Comparison of ENCODE assay signal across 1 cellular context in the genomic region with DNA sequence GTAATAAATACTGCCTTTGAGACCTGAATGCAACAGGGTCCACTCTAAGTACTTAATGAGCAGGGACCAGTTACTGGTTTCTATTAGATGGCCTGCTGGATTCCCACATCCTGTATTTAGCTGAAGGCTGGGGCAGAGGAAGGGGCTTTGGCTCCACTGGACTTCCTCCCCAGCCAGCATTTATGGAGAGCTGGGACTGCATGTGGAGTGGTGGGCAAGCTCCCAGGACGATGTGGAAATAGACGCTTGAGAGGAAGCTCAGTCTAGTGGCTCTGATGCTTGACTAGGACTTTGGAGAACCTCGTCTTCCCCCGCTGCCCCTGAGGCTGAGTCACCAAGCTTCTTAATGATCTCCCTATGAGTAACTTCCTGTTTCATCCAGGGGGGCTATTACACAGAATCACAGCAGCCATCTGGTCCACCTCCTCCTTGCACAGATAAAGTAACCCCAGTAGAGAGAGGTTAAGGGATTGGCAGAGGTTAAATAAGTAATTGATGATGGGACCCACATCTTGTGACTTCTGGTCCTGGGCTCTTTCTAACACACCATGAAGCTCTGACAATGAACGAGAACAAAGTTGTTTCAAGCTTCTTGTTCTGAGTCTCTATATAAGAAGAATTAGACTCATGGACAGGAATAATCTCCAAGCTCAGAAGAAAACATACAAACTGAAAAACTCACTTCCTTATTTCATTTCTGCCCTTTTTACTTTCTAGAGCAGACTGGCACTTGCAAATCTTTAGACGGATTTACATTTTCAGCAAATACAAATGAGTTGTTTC.
TF ChIP-seq lines count a peak whose summit lies in the region.

No MANE protein-coding gene starts in this region.

TF ChIP-seq in K562, 482 proteins besides CTCF, POLR2A, EP300 and RAD21 (continued from another document and continues in another):
- TF ChIP-seq, protein P1, sequence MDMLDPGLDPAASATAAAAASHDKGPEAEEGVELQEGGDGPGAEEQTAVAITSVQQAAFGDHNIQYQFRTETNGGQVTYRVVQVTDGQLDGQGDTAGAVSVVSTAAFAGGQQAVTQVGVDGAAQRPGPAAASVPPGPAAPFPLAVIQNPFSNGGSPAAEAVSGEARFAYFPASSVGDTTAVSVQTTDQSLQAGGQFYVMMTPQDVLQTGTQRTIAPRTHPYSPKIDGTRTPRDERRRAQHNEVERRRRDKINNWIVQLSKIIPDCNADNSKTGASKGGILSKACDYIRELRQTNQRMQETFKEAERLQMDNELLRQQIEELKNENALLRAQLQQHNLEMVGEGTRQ (CRISPR knock-in tag; IDR thresholded peaks at IDR 0.05), result no peak
- TF ChIP-seq KHSRP (IDR thresholded peaks at IDR 0.05), result no peak
- TF ChIP-seq, protein P2, sequence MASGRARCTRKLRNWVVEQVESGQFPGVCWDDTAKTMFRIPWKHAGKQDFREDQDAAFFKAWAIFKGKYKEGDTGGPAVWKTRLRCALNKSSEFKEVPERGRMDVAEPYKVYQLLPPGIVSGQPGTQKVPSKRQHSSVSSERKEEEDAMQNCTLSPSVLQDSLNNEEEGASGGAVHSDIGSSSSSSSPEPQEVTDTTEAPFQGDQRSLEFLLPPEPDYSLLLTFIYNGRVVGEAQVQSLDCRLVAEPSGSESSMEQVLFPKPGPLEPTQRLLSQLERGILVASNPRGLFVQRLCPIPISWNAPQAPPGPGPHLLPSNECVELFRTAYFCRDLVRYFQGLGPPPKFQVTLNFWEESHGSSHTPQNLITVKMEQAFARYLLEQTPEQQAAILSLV (tag; IDR thresholded peaks at IDR 0.05), result no peak
- peak; percentile 84 for TF ChIP-seq ARID1B (IDR thresholded peaks at IDR 0.05)
- TF ChIP-seq ZNF551 (CRISPR knock-in tag; IDR thresholded peaks at IDR 0.05), result no peak
- no peak for TF ChIP-seq ELF4 (CRISPR knock-in tag; IDR thresholded peaks at IDR 0.05)
- TF ChIP-seq, protein P3, sequence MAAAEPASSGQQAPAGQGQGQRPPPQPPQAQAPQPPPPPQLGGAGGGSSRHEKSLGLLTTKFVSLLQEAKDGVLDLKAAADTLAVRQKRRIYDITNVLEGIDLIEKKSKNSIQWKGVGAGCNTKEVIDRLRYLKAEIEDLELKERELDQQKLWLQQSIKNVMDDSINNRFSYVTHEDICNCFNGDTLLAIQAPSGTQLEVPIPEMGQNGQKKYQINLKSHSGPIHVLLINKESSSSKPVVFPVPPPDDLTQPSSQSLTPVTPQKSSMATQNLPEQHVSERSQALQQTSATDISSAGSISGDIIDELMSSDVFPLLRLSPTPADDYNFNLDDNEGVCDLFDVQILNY (CRISPR knock-in tag; IDR thresholded peaks at IDR 0.05), result no peak
- TF ChIP-seq RBM22 (IDR thresholded peaks at IDR 0.05; ENCODE audit: low read depth, low read length, poor library complexity, severe bottlenecking), result no peak
- TF ChIP-seq ZBTB8A (IDR thresholded peaks at IDR 0.05; ENCODE audit: partially characterized antibody), result no peak
- TF ChIP-seq, protein P4, sequence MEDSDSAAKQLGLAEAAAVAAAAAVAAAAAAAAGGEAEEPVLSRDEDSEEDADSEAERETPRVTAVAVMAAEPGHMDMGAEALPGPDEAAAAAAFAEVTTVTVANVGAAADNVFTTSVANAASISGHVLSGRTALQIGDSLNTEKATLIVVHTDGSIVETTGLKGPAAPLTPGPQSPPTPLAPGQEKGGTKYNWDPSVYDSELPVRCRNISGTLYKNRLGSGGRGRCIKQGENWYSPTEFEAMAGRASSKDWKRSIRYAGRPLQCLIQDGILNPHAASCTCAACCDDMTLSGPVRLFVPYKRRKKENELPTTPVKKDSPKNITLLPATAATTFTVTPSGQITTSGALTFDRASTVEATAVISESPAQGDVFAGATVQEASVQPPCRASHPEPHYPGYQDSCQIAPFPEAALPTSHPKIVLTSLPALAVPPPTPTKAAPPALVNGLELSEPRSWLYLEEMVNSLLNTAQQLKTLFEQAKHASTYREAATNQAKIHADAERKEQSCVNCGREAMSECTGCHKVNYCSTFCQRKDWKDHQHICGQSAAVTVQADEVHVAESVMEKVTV (CRISPR knock-in tag; IDR thresholded peaks at IDR 0.05), result no peak
- TF ChIP-seq EWSR1 (IDR thresholded peaks at IDR 0.05; ENCODE audit: borderline replicate concordance, low read depth, partially characterized antibody), result no peak
- TF ChIP-seq, protein P5, sequence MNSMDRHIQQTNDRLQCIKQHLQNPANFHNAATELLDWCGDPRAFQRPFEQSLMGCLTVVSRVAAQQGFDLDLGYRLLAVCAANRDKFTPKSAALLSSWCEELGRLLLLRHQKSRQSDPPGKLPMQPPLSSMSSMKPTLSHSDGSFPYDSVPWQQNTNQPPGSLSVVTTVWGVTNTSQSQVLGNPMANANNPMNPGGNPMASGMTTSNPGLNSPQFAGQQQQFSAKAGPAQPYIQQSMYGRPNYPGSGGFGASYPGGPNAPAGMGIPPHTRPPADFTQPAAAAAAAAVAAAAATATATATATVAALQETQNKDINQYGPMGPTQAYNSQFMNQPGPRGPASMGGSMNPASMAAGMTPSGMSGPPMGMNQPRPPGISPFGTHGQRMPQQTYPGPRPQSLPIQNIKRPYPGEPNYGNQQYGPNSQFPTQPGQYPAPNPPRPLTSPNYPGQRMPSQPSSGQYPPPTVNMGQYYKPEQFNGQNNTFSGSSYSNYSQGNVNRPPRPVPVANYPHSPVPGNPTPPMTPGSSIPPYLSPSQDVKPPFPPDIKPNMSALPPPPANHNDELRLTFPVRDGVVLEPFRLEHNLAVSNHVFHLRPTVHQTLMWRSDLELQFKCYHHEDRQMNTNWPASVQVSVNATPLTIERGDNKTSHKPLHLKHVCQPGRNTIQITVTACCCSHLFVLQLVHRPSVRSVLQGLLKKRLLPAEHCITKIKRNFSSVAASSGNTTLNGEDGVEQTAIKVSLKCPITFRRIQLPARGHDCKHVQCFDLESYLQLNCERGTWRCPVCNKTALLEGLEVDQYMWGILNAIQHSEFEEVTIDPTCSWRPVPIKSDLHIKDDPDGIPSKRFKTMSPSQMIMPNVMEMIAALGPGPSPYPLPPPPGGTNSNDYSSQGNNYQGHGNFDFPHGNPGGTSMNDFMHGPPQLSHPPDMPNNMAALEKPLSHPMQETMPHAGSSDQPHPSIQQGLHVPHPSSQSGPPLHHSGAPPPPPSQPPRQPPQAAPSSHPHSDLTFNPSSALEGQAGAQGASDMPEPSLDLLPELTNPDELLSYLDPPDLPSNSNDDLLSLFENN (IDR thresholded peaks at IDR 0.05; ENCODE audit: low read depth in 2 of 2, low read length in 2 of 2), result 0 out of 4 replicates have a peak, but pooled peaks of 1 of the 2 experiments have one; percentile 40
- TF ChIP-seq, protein P6, sequence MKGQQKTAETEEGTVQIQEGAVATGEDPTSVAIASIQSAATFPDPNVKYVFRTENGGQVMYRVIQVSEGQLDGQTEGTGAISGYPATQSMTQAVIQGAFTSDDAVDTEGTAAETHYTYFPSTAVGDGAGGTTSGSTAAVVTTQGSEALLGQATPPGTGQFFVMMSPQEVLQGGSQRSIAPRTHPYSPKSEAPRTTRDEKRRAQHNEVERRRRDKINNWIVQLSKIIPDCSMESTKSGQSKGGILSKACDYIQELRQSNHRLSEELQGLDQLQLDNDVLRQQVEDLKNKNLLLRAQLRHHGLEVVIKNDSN (CRISPR knock-in tag; IDR thresholded peaks at IDR 0.05), result no peak
- no peak for TF ChIP-seq SAFB2 (IDR thresholded peaks at IDR 0.05; ENCODE audit: borderline replicate concordance, low read depth, low read length, severe bottlenecking)
- no peak for TF ChIP-seq SNRNP70 (optimal IDR thresholded peaks at IDR 0.05; ENCODE audit: low read depth, low read length)
- TF ChIP-seq CBFA2T2 (conservative IDR thresholded peaks at IDR 0.05), result peak; percentile 76
- no peak for TF ChIP-seq SNIP1 (IDR thresholded peaks at IDR 0.05; ENCODE audit: low read depth)
- TF ChIP-seq RB1 (IDR thresholded peaks at IDR 0.05; ENCODE audit: low read depth), result no peak
- peak; percentile 20 for TF ChIP-seq NEUROD1 (IDR thresholded peaks at IDR 0.05; ENCODE audit: borderline replicate concordance, low read depth, low read length, partially characterized antibody)
- TF ChIP-seq RBM34 (IDR thresholded peaks at IDR 0.05; ENCODE audit: borderline replicate concordance, insufficient read depth, low read length), result no peak
- no peak for TF ChIP-seq SMARCB1 (IDR thresholded peaks at IDR 0.05; ENCODE audit: insufficient read length, low read depth)
- TF ChIP-seq ZNF140 (CRISPR knock-in tag; IDR thresholded peaks at IDR 0.05), result no peak
- TF ChIP-seq E2F3 (CRISPR knock-in tag; IDR thresholded peaks at IDR 0.05), result no peak
- TF ChIP-seq, protein P7, sequence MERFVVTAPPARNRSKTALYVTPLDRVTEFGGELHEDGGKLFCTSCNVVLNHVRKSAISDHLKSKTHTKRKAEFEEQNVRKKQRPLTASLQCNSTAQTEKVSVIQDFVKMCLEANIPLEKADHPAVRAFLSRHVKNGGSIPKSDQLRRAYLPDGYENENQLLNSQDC (CRISPR knock-in tag; IDR thresholded peaks at IDR 0.05), result no peak
- TF ChIP-seq, protein P8, sequence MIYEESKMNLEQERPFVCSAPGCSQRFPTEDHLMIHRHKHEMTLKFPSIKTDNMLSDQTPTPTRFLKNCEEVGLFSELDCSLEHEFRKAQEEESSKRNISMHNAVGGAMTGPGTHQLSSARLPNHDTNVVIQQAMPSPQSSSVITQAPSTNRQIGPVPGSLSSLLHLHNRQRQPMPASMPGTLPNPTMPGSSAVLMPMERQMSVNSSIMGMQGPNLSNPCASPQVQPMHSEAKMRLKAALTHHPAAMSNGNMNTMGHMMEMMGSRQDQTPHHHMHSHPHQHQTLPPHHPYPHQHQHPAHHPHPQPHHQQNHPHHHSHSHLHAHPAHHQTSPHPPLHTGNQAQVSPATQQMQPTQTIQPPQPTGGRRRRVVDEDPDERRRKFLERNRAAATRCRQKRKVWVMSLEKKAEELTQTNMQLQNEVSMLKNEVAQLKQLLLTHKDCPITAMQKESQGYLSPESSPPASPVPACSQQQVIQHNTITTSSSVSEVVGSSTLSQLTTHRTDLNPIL (CRISPR knock-in tag; IDR thresholded peaks at IDR 0.05), result no peak
- no peak for TF ChIP-seq ZSCAN32 (CRISPR knock-in tag; IDR thresholded peaks at IDR 0.05)
- no peak for TF ChIP-seq SAFB (IDR thresholded peaks at IDR 0.05; ENCODE audit: borderline replicate concordance, low read depth, low read length)
- peak; percentile 27; the same call in 1 of the 2 replicates for TF ChIP-seq TAL1 (IDR thresholded peaks at IDR 0.05)
- TF ChIP-seq, protein P9, sequence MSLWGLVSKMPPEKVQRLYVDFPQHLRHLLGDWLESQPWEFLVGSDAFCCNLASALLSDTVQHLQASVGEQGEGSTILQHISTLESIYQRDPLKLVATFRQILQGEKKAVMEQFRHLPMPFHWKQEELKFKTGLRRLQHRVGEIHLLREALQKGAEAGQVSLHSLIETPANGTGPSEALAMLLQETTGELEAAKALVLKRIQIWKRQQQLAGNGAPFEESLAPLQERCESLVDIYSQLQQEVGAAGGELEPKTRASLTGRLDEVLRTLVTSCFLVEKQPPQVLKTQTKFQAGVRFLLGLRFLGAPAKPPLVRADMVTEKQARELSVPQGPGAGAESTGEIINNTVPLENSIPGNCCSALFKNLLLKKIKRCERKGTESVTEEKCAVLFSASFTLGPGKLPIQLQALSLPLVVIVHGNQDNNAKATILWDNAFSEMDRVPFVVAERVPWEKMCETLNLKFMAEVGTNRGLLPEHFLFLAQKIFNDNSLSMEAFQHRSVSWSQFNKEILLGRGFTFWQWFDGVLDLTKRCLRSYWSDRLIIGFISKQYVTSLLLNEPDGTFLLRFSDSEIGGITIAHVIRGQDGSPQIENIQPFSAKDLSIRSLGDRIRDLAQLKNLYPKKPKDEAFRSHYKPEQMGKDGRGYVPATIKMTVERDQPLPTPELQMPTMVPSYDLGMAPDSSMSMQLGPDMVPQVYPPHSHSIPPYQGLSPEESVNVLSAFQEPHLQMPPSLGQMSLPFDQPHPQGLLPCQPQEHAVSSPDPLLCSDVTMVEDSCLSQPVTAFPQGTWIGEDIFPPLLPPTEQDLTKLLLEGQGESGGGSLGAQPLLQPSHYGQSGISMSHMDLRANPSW (CRISPR knock-in tag; IDR thresholded peaks at IDR 0.05), result no peak
- TF ChIP-seq ZNF232 (CRISPR knock-in tag; IDR thresholded peaks at IDR 0.05), result no peak
- TF ChIP-seq ZNF586 (CRISPR knock-in tag; conservative IDR thresholded peaks at IDR 0.05), result no peak
- TF ChIP-seq MCM2 (IDR thresholded peaks at IDR 0.05; ENCODE audit: low read depth), result no peak
- TF ChIP-seq, protein P10, sequence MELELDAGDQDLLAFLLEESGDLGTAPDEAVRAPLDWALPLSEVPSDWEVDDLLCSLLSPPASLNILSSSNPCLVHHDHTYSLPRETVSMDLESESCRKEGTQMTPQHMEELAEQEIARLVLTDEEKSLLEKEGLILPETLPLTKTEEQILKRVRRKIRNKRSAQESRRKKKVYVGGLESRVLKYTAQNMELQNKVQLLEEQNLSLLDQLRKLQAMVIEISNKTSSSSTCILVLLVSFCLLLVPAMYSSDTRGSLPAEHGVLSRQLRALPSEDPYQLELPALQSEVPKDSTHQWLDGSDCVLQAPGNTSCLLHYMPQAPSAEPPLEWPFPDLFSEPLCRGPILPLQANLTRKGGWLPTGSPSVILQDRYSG (tag; conservative IDR thresholded peaks at IDR 0.05; ENCODE audit: low read depth), result no peak
- TF ChIP-seq, protein P11, sequence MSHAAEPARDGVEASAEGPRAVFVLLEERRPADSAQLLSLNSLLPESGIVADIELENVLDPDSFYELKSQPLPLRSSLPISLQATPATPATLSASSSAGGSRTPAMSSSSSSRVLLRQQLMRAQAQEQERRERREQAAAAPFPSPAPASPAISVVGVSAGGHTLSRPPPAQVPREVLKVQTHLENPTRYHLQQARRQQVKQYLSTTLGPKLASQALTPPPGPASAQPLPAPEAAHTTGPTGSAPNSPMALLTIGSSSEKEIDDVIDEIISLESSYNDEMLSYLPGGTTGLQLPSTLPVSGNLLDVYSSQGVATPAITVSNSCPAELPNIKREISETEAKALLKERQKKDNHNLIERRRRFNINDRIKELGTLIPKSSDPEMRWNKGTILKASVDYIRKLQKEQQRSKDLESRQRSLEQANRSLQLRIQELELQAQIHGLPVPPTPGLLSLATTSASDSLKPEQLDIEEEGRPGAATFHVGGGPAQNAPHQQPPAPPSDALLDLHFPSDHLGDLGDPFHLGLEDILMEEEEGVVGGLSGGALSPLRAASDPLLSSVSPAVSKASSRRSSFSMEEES (CRISPR knock-in tag; IDR thresholded peaks at IDR 0.05), result no peak
- TF ChIP-seq, protein P12, sequence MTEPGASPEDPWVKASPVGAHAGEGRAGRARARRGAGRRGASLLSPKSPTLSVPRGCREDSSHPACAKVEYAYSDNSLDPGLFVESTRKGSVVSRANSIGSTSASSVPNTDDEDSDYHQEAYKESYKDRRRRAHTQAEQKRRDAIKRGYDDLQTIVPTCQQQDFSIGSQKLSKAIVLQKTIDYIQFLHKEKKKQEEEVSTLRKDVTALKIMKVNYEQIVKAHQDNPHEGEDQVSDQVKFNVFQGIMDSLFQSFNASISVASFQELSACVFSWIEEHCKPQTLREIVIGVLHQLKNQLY (CRISPR knock-in tag; conservative IDR thresholded peaks at IDR 0.05), result no peak
- TF ChIP-seq, protein P13, sequence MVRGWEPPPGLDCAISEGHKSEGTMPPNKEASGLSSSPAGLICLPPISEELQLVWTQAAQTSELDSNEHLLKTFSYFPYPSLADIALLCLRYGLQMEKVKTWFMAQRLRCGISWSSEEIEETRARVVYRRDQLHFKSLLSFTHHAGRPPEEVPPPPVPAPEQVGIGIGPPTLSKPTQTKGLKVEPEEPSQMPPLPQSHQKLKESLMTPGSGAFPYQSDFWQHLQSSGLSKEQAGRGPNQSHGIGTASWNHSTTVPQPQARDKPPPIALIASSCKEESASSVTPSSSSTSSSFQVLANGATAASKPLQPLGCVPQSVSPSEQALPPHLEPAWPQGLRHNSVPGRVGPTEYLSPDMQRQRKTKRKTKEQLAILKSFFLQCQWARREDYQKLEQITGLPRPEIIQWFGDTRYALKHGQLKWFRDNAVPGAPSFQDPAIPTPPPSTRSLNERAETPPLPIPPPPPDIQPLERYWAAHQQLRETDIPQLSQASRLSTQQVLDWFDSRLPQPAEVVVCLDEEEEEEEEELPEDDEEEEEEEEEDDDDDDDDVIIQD (CRISPR knock-in tag; IDR thresholded peaks at IDR 0.05), result no peak
- no peak for TF ChIP-seq CHD2 (IDR thresholded peaks at IDR 0.05; ENCODE audit: low read depth, low read length)
- TF ChIP-seq EGR1 (conservative IDR thresholded peaks at IDR 0.05), result peak; percentile 71
- TF ChIP-seq ZBED1 (IDR thresholded peaks at IDR 0.05), result no peak
